In genomic region chr9:133460405-133461175, GRCh38 we compare ENCODE assay signal across 8 cellular contexts. TPM values are rescaled to one million over a fixed set of nuclear protein-coding genes. Genes with fewer than 3 reads are reported as not detected.
A peak's percentile ranks its signal among the peaks of the same experiment; 100 is the strongest.
DNase-seq lines count a peak whose midpoint lies in the region; ATAC-seq, FAIRE-seq and TF ChIP-seq lines count a peak whose summit lies in the region.

No MANE protein-coding gene starts in this region.

- DNase-seq in A673 (ENCODE audit: low spot score) = no peak
- peak; percentile 60 for DNase-seq in GM12891 (ENCODE audit: insufficient read length, low spot score)
- DNase-seq in NCI-H2171 (lab: John Stamatoyannopoulos, UW) = peak; percentile 96
- DNase-seq in adrenal gland = peak; percentile 63 to 86 (median 75)
- DNase-seq in hypothalamus (lab: John Stamatoyannopoulos, UW) = peak in 39 of 51 donors; percentile 26 to 86 (median 68)
- DNase-seq in retinal pigment epithelial cell (ENCODE audit: low read depth) = no peak
- no peak for DNase-seq in T1000 (lab: John Stamatoyannopoulos, UW)

- POLR2A ChIA-PET in A673 (lab: Charles Lee; ENCODE audit: low non-redundant PET) = no interaction called here

- ATAC-seq in HG02798 (IDR thresholded peaks at IDR 0.05; ENCODE audit: poor library complexity, unreplicated experiment) = peak; percentile 19

- H3K4me3 ChIP-seq in A673 (ENCODE audit: low read depth, low read length, poor library complexity, severe bottlenecking) (peak overlapping the region; percentile 61), adrenal gland (peak overlapping the region in 2 of 4 donors; percentile 76 to 91), retinal pigment epithelial cell (ENCODE audit: low read length) (peak overlapping the region; percentile 62)

- 6 to 21% (median 11%) methylated on average over 10 to 30 of the region's 30 CpGs for WGBS in adrenal gland, 4 donors

- BruUV-seq in A673 (replicated peaks; lab: Mats Ljungman, UMichigan) = no TSS peak

- FAIRE-seq in GM12891 (lab: Jason Lieb, UNC) = peak; percentile 75

- peaks cover 5% of the 10 kb centered on the region for H3K4me1 ChIP-seq in A673 (ENCODE audit: insufficient read depth, low read length, poor library complexity, severe bottlenecking)
- peaks cover 0 to 21% of the 10 kb centered on the region in 2 donors for H3K4me1 ChIP-seq in adrenal gland (replicated peaks in 1 of 2)

- H3K9me3 ChIP-seq in A673 (ENCODE audit: low read depth, low read length, poor library complexity, severe bottlenecking) (no peaks in the 10 kb centered on the region), adrenal gland (replicated peaks in 1 of 3) (no peaks in the 10 kb centered on the region)

- H3K36me3 ChIP-seq in A673 (ENCODE audit: insufficient read depth, low read length, poor library complexity, severe bottlenecking) (no peaks in the 10 kb centered on the region), adrenal gland (replicated peaks in 1 of 2) (no peaks in the 10 kb centered on the region)

- CTCF ChIA-PET in A673 (lab: Charles Lee) = no interaction called here

- H3K27ac ChIP-seq in A673 (ENCODE audit: low read depth, low read length, poor library complexity, severe bottlenecking) (peak overlapping the region; percentile 89), adrenal gland (peak overlapping the region; percentile 33 to 96 (median 92))

- no peak for TF ChIP-seq POLR2A in GM12891 (IDR thresholded peaks at IDR 0.05; ENCODE audit: low read depth, low read length)
- no peak for TF ChIP-seq POLR2A in adrenal gland (IDR thresholded peaks at IDR 0.05)

- intact Hi-C loops in A673 (cut with micrococcal nuclease; ENCODE audit: unreplicated experiment) (no loop called here), adrenal gland (cut with DNase I) (no loop called here)

- TF ChIP-seq CTCF in A673 (conservative IDR thresholded peaks at IDR 0.05; ENCODE audit: low read depth, low read length) = no peak
- no peak for TF ChIP-seq CTCF in adrenal gland (IDR thresholded peaks at IDR 0.05)
- TF ChIP-seq CTCF in retinal pigment epithelial cell (conservative IDR thresholded peaks at IDR 0.05; ENCODE audit: low read depth, low read length) = no peak

- no peaks in the 10 kb centered on the region for H3K27me3 ChIP-seq in A673 (replicated peaks; ENCODE audit: insufficient read depth, low read depth, low read length, poor library complexity)
- H3K27me3 ChIP-seq in adrenal gland = no peaks in the 10 kb centered on the region

TF ChIP-seq in GM12891, 5 proteins besides CTCF, POLR2A, EP300 and RAD21:
- no peak for TF ChIP-seq PAX5 (IDR thresholded peaks at IDR 0.05; ENCODE audit: insufficient read depth, low read length, severe bottlenecking)
- TF ChIP-seq TAF1 (IDR thresholded peaks at IDR 0.05; ENCODE audit: low read depth, low read length) = no peak
- TF ChIP-seq SPI1 (IDR thresholded peaks at IDR 0.05; ENCODE audit: low read depth, low read length) = no peak
- TF ChIP-seq POU2F2 (IDR thresholded peaks at IDR 0.05; ENCODE audit: low read depth, low read length) = no peak
- TF ChIP-seq POLR2AphosphoS5 (IDR thresholded peaks at IDR 0.05; ENCODE audit: low read depth, low read length) = no peak

RNA-seq across cellular contexts. Expression of gene CACFD1, which starts 0.8 kb away (rescaled TPM):
- total RNA-seq in A673 (2021) (7.8 and 10.6 TPM in 2 replicates), adrenal gland (10 to 100 TPM; 11.4 to 29.5 (median 19.8) TPM)
- 1.3 TPM for polyA plus RNA-seq in GM12891 (2012; ENCODE audit: low read depth, missing spikeins)
- 10 to 100 TPM in 1 of 3 donors, 1 to 10 TPM in 2; 6.5 to 11.1 (median 8.8) TPM for polyA plus RNA-seq in adrenal gland

RNA-seq across cellular contexts. Expression of gene SLC2A6, which starts 18.3 kb away (rescaled TPM):
- total RNA-seq in A673 (2021) (1.8 and 2.7 TPM in 2 replicates), adrenal gland (10 to 100 TPM in 3 of 8 donors, 1 to 10 TPM in 5; 2.0 to 79.1 (median 8.8) TPM)
- 11.0 TPM for polyA plus RNA-seq in GM12891 (2012; ENCODE audit: low read depth, missing spikeins)
- polyA plus RNA-seq in adrenal gland = 1 to 10 TPM; 3.3 to 6.7 (median 5.0) TPM

RNA-seq across cellular contexts. Expression of gene ADAMTS13, which starts 38.4 kb away (rescaled TPM):
- total RNA-seq in A673 (2021) = 1.3 and 3.1 TPM in 2 replicates
- polyA plus RNA-seq in GM12891 (2012; ENCODE audit: low read depth, missing spikeins) = 3.4 TPM
- total RNA-seq in adrenal gland = 1 to 10 TPM in 5 of 8 donors, under 1 TPM in 3; 0.30 to 8.7 (median 1.8) TPM
- polyA plus RNA-seq in adrenal gland = 10 to 100 TPM in 2 of 3 donors, under 1 TPM in 1; 0.15 to 19.9 (median 13.4) TPM

RNA-seq across cellular contexts. Expression of gene REXO4, which starts 42.8 kb away (rescaled TPM):
- 32.0 and 35.9 TPM in 2 replicates for total RNA-seq in A673 (2021)
- polyA plus RNA-seq in GM12891 (2012; ENCODE audit: low read depth, missing spikeins) = 25.6 TPM
- 10 to 100 TPM; 18.9 to 27.6 (median 22.8) TPM for total RNA-seq in adrenal gland
- 10 to 100 TPM; 19.4 to 24.2 (median 20.5) TPM for polyA plus RNA-seq in adrenal gland

Comparison
In these comparisons a context has a peak if more than half of its experiments do, and no peak if none do; other contexts are left out.
1. DNase-seq: peak in GM12891 (single experiment), NCI-H2171 (single experiment), adrenal gland (7 of 7) and hypothalamus (39 of 51); none in A673 (single experiment), retinal pigment epithelial cell (single experiment) and T1000 (single experiment).